In the genomic region with DNA sequence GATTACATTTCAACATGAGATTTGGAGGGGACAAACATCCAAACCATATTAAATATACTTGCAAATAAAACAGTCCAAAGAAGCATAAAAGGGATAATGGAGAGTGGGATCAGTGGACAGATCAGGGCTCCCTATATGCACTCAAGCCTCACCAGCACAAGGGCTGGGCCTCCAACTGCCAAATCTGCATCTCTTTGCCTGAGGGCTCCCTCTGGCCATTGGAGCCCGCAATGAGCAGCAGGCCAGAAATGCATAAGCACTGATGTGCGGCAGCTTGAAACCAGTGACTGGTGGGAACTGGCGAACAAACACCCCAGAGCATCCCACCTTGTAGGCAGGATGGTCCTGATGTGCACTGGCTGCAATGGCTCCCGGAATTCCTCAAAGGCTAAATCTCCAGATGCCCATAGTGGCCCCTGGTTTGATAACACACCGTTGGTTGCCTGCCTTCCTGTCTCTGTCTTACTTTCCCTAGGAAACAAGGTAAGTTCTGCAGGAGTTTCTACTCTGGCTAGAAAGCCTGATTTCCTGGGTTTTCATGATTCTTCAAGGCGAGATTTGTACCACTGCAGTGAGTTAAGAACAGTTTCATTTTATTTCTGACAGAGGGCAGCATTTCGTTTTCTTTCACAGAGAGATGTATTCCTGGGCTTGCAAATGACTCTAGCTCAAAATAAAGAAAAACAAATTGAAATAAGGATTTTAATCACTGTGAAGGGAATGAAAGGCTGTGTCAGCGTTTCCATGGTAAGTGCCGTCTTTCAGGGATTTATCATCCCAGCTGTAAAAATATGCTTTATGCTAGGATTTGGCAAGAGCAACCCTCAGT, we compare ENCODE assay signal across 1 cellular context.
TF ChIP-seq lines count a peak whose summit lies in the region.

No MANE protein-coding gene starts in this region.

TF ChIP-seq in IMR-90, 13 proteins besides CTCF, POLR2A, EP300 and RAD21:
- TF ChIP-seq MAFK (IDR thresholded peaks at IDR 0.05; ENCODE audit: low read depth, low read length) (peak; percentile 86), NFE2L2 (IDR thresholded peaks at IDR 0.05; ENCODE audit: low read depth, low read length) (no peak), SMC3 (IDR thresholded peaks at IDR 0.05; ENCODE audit: low read depth, low read length) (peak; percentile 71)
TF ChIP-seq in IMR-90: peak in this region for 2.
